1 cellular context compared by ENCODE assay signal in genomic region chr14:37597538-37598084, GRCh38.
TF ChIP-seq lines count a peak whose summit lies in the region.

No MANE protein-coding gene starts in this region.

TF ChIP-seq in H1, 55 proteins besides CTCF, POLR2A, EP300 and RAD21 (continued from another document):
- TF ChIP-seq ATF2 (IDR thresholded peaks at IDR 0.05; ENCODE audit: low read length) (no peak), ATF3 (IDR thresholded peaks at IDR 0.05; ENCODE audit: insufficient read depth, low read depth, low read length) (no peak), CHD1 (IDR thresholded peaks at IDR 0.05; ENCODE audit: low read depth, low read length) (no peak), SP1 (IDR thresholded peaks at IDR 0.05; ENCODE audit: low read depth, low read length) (no peak), CREB1 (IDR thresholded peaks at IDR 0.05) (no peak), MAX (IDR thresholded peaks at IDR 0.05) (no peak), FOSL1 (IDR thresholded peaks at IDR 0.05; ENCODE audit: insufficient read depth, low read depth, low read length) (no peak), HDAC2 (IDR thresholded peaks at IDR 0.05; ENCODE audit: borderline replicate concordance in 1 of 2, low read depth in 2 of 2, low read length in 2 of 2) (peak in 1 of 2 experiments; percentile 95; a peak in 1 of 4 replicates), KDM4A (IDR thresholded peaks at IDR 0.05; ENCODE audit: low read depth, low read length, severe bottlenecking) (no peak), ASH2L (IDR thresholded peaks at IDR 0.05; ENCODE audit: low read length) (no peak), PHF8 (conservative IDR thresholded peaks at IDR 0.05; ENCODE audit: low read depth, low read length) (no peak), TAF1 (IDR thresholded peaks at IDR 0.05; ENCODE audit: low read depth, low read length) (0 out of 2 replicates have a peak, but pooled peaks have one; percentile 17), CTBP2 (IDR thresholded peaks at IDR 0.05; ENCODE audit: borderline replicate concordance, insufficient read depth, insufficient read length, low read length) (peak; percentile 80), USF2 (IDR thresholded peaks at IDR 0.05; ENCODE audit: low read length) (no peak), BACH1 (IDR thresholded peaks at IDR 0.05; ENCODE audit: low read length) (peak; percentile 84), SAP30 (IDR thresholded peaks at IDR 0.05; ENCODE audit: insufficient read depth, insufficient replicate concordance, low read length) (no peak), YY1 (IDR thresholded peaks at IDR 0.05; ENCODE audit: low read depth, low read length) (peak; percentile 64; the same call in 1 of the 2 replicates), NRF1 (IDR thresholded peaks at IDR 0.05; ENCODE audit: low read depth, low read length) (no peak), CEBPB (IDR thresholded peaks at IDR 0.05; ENCODE audit: low read depth, low read length) (no peak), RXRA (IDR thresholded peaks at IDR 0.05; ENCODE audit: insufficient read depth, low read depth, low read length) (no peak), JUND (IDR thresholded peaks at IDR 0.05; ENCODE audit: low read length) (no peak), TBP (IDR thresholded peaks at IDR 0.05; ENCODE audit: low read depth, low read length) (no peak), RBBP5 (IDR thresholded peaks at IDR 0.05; ENCODE audit: borderline replicate concordance, low read depth, low read length) (no peak)
